ENCODE assay signal across 1 cellular context in genomic region chr4:185203380-185204237, GRCh38.
TF ChIP-seq lines count a peak whose summit lies in the region.

Gene CFAP97, minus strand, starts transcription at chr4:185204000. Its CDS starts 12,804 bp downstream, at chr4:185191196.

TF ChIP-seq in WTC11, 78 proteins besides CTCF, POLR2A, EP300 and RAD21 (continued from another document and continues in another):
- TF ChIP-seq AFF4 (CRISPR knock-in tag; IDR thresholded peaks at IDR 0.05; ENCODE audit: borderline replicate concordance) (no peak), SP1 (CRISPR knock-in tag; conservative IDR thresholded peaks at IDR 0.05) (peak; percentile 78), GABPB1 (CRISPR knock-in tag; IDR thresholded peaks at IDR 0.05) (no peak), FOXJ3 (CRISPR knock-in tag; IDR thresholded peaks at IDR 0.05; ENCODE audit: borderline replicate concordance) (no peak), NFE2L1 (CRISPR knock-in tag; IDR thresholded peaks at IDR 0.05) (no peak), E2F1 (CRISPR knock-in tag; IDR thresholded peaks at IDR 0.05) (no peak), GTF2I (CRISPR knock-in tag; conservative IDR thresholded peaks at IDR 0.05) (no peak), ZSCAN18 (CRISPR knock-in tag; IDR thresholded peaks at IDR 0.05) (no peak), KAT7 (CRISPR knock-in tag; IDR thresholded peaks at IDR 0.05; ENCODE audit: borderline replicate concordance) (peak; percentile 81; the same call in 1 of the 2 replicates), RORB (CRISPR knock-in tag; IDR thresholded peaks at IDR 0.05) (no peak), GRHL2 (CRISPR knock-in tag; IDR thresholded peaks at IDR 0.05; ENCODE audit: insufficient replicate concordance, severe bottlenecking) (no peak), ZNF138 (CRISPR knock-in tag; conservative IDR thresholded peaks at IDR 0.05) (no peak), ZNF396 (CRISPR knock-in tag; IDR thresholded peaks at IDR 0.05; ENCODE audit: borderline replicate concordance) (no peak), ATF3 (CRISPR knock-in tag; conservative IDR thresholded peaks at IDR 0.05) (no peak), ESRRA (CRISPR knock-in tag; IDR thresholded peaks at IDR 0.05; ENCODE audit: borderline replicate concordance) (no peak), ZNF219 (CRISPR knock-in tag; IDR thresholded peaks at IDR 0.05; ENCODE audit: borderline replicate concordance) (no peak; the same call in 1 of the 2 replicates), MLX (CRISPR knock-in tag; IDR thresholded peaks at IDR 0.05) (no peak), ERG (CRISPR knock-in tag; IDR thresholded peaks at IDR 0.05) (no peak), NR1H2 (CRISPR knock-in tag; IDR thresholded peaks at IDR 0.05) (no peak), ZBTB21 (CRISPR knock-in tag; IDR thresholded peaks at IDR 0.05; ENCODE audit: borderline replicate concordance) (no peak)
- TF ChIP-seq, protein P1, sequence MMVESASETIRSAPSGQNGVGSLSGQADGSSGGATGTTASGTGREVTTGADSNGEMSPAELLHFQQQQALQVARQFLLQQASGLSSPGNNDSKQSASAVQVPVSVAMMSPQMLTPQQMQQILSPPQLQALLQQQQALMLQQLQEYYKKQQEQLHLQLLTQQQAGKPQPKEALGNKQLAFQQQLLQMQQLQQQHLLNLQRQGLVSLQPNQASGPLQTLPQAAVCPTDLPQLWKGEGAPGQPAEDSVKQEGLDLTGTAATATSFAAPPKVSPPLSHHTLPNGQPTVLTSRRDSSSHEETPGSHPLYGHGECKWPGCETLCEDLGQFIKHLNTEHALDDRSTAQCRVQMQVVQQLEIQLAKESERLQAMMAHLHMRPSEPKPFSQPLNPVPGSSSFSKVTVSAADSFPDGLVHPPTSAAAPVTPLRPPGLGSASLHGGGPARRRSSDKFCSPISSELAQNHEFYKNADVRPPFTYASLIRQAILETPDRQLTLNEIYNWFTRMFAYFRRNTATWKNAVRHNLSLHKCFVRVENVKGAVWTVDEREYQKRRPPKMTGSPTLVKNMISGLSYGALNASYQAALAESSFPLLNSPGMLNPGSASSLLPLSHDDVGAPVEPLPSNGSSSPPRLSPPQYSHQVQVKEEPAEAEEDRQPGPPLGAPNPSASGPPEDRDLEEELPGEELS (CRISPR knock-in tag; IDR thresholded peaks at IDR 0.05) = peak; percentile 73
- TF ChIP-seq, protein P2, sequence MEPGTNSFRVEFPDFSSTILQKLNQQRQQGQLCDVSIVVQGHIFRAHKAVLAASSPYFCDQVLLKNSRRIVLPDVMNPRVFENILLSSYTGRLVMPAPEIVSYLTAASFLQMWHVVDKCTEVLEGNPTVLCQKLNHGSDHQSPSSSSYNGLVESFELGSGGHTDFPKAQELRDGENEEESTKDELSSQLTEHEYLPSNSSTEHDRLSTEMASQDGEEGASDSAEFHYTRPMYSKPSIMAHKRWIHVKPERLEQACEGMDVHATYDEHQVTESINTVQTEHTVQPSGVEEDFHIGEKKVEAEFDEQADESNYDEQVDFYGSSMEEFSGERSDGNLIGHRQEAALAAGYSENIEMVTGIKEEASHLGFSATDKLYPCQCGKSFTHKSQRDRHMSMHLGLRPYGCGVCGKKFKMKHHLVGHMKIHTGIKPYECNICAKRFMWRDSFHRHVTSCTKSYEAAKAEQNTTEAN (CRISPR knock-in tag; IDR thresholded peaks at IDR 0.05) = no peak
- TF ChIP-seq, protein P3, sequence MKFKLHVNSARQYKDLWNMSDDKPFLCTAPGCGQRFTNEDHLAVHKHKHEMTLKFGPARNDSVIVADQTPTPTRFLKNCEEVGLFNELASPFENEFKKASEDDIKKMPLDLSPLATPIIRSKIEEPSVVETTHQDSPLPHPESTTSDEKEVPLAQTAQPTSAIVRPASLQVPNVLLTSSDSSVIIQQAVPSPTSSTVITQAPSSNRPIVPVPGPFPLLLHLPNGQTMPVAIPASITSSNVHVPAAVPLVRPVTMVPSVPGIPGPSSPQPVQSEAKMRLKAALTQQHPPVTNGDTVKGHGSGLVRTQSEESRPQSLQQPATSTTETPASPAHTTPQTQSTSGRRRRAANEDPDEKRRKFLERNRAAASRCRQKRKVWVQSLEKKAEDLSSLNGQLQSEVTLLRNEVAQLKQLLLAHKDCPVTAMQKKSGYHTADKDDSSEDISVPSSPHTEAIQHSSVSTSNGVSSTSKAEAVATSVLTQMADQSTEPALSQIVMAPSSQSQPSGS (CRISPR knock-in tag; IDR thresholded peaks at IDR 0.05; ENCODE audit: borderline replicate concordance, low read depth) = no peak
- TF ChIP-seq, protein P4, sequence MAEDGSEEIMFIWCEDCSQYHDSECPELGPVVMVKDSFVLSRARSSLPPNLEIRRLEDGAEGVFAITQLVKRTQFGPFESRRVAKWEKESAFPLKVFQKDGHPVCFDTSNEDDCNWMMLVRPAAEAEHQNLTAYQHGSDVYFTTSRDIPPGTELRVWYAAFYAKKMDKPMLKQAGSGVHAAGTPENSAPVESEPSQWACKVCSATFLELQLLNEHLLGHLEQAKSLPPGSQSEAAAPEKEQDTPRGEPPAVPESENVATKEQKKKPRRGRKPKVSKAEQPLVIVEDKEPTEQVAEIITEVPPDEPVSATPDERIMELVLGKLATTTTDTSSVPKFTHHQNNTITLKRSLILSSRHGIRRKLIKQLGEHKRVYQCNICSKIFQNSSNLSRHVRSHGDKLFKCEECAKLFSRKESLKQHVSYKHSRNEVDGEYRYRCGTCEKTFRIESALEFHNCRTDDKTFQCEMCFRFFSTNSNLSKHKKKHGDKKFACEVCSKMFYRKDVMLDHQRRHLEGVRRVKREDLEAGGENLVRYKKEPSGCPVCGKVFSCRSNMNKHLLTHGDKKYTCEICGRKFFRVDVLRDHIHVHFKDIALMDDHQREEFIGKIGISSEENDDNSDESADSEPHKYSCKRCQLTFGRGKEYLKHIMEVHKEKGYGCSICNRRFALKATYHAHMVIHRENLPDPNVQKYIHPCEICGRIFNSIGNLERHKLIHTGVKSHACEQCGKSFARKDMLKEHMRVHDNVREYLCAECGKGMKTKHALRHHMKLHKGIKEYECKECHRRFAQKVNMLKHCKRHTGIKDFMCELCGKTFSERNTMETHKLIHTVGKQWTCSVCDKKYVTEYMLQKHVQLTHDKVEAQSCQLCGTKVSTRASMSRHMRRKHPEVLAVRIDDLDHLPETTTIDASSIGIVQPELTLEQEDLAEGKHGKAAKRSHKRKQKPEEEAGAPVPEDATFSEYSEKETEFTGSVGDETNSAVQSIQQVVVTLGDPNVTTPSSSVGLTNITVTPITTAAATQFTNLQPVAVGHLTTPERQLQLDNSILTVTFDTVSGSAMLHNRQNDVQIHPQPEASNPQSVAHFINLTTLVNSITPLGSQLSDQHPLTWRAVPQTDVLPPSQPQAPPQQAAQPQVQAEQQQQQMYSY (CRISPR knock-in tag; IDR thresholded peaks at IDR 0.05) = no peak
- TF ChIP-seq, protein P5, sequence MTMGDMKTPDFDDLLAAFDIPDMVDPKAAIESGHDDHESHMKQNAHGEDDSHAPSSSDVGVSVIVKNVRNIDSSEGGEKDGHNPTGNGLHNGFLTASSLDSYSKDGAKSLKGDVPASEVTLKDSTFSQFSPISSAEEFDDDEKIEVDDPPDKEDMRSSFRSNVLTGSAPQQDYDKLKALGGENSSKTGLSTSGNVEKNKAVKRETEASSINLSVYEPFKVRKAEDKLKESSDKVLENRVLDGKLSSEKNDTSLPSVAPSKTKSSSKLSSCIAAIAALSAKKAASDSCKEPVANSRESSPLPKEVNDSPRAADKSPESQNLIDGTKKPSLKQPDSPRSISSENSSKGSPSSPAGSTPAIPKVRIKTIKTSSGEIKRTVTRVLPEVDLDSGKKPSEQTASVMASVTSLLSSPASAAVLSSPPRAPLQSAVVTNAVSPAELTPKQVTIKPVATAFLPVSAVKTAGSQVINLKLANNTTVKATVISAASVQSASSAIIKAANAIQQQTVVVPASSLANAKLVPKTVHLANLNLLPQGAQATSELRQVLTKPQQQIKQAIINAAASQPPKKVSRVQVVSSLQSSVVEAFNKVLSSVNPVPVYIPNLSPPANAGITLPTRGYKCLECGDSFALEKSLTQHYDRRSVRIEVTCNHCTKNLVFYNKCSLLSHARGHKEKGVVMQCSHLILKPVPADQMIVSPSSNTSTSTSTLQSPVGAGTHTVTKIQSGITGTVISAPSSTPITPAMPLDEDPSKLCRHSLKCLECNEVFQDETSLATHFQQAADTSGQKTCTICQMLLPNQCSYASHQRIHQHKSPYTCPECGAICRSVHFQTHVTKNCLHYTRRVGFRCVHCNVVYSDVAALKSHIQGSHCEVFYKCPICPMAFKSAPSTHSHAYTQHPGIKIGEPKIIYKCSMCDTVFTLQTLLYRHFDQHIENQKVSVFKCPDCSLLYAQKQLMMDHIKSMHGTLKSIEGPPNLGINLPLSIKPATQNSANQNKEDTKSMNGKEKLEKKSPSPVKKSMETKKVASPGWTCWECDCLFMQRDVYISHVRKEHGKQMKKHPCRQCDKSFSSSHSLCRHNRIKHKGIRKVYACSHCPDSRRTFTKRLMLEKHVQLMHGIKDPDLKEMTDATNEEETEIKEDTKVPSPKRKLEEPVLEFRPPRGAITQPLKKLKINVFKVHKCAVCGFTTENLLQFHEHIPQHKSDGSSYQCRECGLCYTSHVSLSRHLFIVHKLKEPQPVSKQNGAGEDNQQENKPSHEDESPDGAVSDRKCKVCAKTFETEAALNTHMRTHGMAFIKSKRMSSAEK (CRISPR knock-in tag; IDR thresholded peaks at IDR 0.05; ENCODE audit: borderline replicate concordance) = no peak
- TF ChIP-seq, protein P6, sequence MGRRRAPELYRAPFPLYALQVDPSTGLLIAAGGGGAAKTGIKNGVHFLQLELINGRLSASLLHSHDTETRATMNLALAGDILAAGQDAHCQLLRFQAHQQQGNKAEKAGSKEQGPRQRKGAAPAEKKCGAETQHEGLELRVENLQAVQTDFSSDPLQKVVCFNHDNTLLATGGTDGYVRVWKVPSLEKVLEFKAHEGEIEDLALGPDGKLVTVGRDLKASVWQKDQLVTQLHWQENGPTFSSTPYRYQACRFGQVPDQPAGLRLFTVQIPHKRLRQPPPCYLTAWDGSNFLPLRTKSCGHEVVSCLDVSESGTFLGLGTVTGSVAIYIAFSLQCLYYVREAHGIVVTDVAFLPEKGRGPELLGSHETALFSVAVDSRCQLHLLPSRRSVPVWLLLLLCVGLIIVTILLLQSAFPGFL (CRISPR knock-in tag; IDR thresholded peaks at IDR 0.05; ENCODE audit: borderline replicate concordance) = no peak
- TF ChIP-seq, protein P7, sequence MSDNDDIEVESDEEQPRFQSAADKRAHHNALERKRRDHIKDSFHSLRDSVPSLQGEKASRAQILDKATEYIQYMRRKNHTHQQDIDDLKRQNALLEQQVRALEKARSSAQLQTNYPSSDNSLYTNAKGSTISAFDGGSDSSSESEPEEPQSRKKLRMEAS (CRISPR knock-in tag; IDR thresholded peaks at IDR 0.05) = peak; percentile 68; the same call in 1 of the 2 replicates
